ENCODE assay signal across 9 cellular contexts in genomic region chr1:190373705-190374336, GRCh38.
DNase-seq lines count a peak whose midpoint lies in the region; ATAC-seq and TF ChIP-seq lines count a peak whose summit lies in the region.
"Had no signal": no experiment of that assay in that cellular context is flagged by ENCODE, and none has a peak within 500 bp of the region (broad histone marks: within the 10 kb centered on the region; RNA-seq: fewer than 3 reads in every experiment).

No MANE protein-coding gene starts in this region.

- no peaks in the 10 kb centered on the region for H3K9me3 ChIP-seq in NT2/D1 (ENCODE audit: insufficient read depth, low read length)
- H3K9me3 ChIP-seq in effector memory CD4-positive, alpha-beta T cell (ENCODE audit: control insufficient read depth, low read length), result no peaks in the 10 kb centered on the region

- TF ChIP-seq CTCF in GM13977 (IDR thresholded peaks at IDR 0.05; ENCODE audit: extremely low read depth, insufficient read depth, missing control alignments) (peak; percentile 72), fibroblast of the aortic adventitia (IDR thresholded peaks at IDR 0.05; ENCODE audit: insufficient read depth, low read length) (peak; percentile 65)

- in situ Hi-C loops in GM13977 (cut with MboI; ENCODE audit: low pct_unique_long_range_greater_than_20kb, low sequenced_read_pairs, unreplicated experiment), result no loop called here

- no peak overlapping the region for H3K4me3 ChIP-seq in NT2/D1 (ENCODE audit: insufficient read length, low read depth)
- H3K4me3 ChIP-seq in fibroblast of the aortic adventitia (ENCODE audit: low read depth, low read length), result no peak overlapping the region
- H3K4me3 ChIP-seq in effector memory CD4-positive, alpha-beta T cell (ENCODE audit: insufficient read depth, low read depth, low read length, poor library complexity, severe bottlenecking), result no peak overlapping the region

- H3K27ac ChIP-seq in effector memory CD4-positive, alpha-beta T cell (ENCODE audit: insufficient read depth, low read length, poor library complexity, severe bottlenecking), result no peak overlapping the region
- H3K27ac ChIP-seq: epithelial cell of prostate had no signal

- H3K36me3 ChIP-seq in NT2/D1 (ENCODE audit: insufficient read depth, insufficient read length, low read length), result no peaks in the 10 kb centered on the region
- no peaks in the 10 kb centered on the region for H3K36me3 ChIP-seq in effector memory CD4-positive, alpha-beta T cell (ENCODE audit: control insufficient read depth, insufficient read depth, low read length)

- H3K9ac ChIP-seq in NT2/D1 (ENCODE audit: insufficient read length, low read depth), result no peak overlapping the region

- peak; percentile 4 for DNase-seq in GM13977 (ENCODE audit: low spot score)
- DNase-seq in NT2/D1 (ENCODE audit: low read depth, low spot score), result peak; percentile 42
- peak; percentile 40 for DNase-seq in fibroblast of the aortic adventitia (ENCODE audit: low read depth)
- DNase-seq in effector memory CD4-positive, alpha-beta T cell, result no peak
- DNase-seq in NCI-H2171 treated with DMSO at 0.1 percent for 48 hours (lab: John Stamatoyannopoulos, UW), result no peak
- DNase-seq in activated T-cell treated with anti-CD3 and anti-CD28 coated beads, Interleukin-2, amount 50 U/mL, for 48 hours, result no peak
- DNase-seq in cerebellar cortex (ENCODE audit: low spot score), result no peak

- ATAC-seq in HG02759 (IDR thresholded peaks at IDR 0.05; ENCODE audit: unreplicated experiment), result peak; percentile 79

- H3K4me1 ChIP-seq in NT2/D1 (ENCODE audit: insufficient read depth, insufficient read length), result no peaks in the 10 kb centered on the region
- H3K4me1 ChIP-seq in effector memory CD4-positive, alpha-beta T cell (ENCODE audit: control insufficient read depth, insufficient read depth, low read length, poor library complexity, severe bottlenecking), result no peaks in the 10 kb centered on the region

- H3K27me3 ChIP-seq in NT2/D1 (ENCODE audit: insufficient read depth, insufficient read length), result no peaks in the 10 kb centered on the region
- no peaks in the 10 kb centered on the region for H3K27me3 ChIP-seq in effector memory CD4-positive, alpha-beta T cell (replicated peaks; ENCODE audit: control insufficient read depth, insufficient read depth, low read length, poor library complexity, severe bottlenecking)

Comparison
In these comparisons a context has a peak if more than half of its experiments do, and no peak if none do; other contexts are left out.
1. DNase-seq: peak in GM13977 (single experiment), NT2/D1 (single experiment) and fibroblast of the aortic adventitia (single experiment); none in effector memory CD4-positive, alpha-beta T cell (0 of 3), NCI-H2171 treated with DMSO at 0.1 percent for 48 hours (single experiment), activated T-cell treated with anti-CD3 and anti-CD28 coated beads, Interleukin-2, amount 50 U/mL, for 48 hours (0 of 2) and cerebellar cortex (single experiment).